ENCODE assay signal across 11 cellular contexts in genomic region chr3:114447545-114447944, GRCh38.
DNase-seq lines count a peak whose midpoint lies in the region; ATAC-seq, FAIRE-seq and TF ChIP-seq lines count a peak whose summit lies in the region.
"Had no signal": no experiment of that assay in that cellular context is flagged by ENCODE, and none has a peak within 500 bp of the region (broad histone marks: within the 10 kb centered on the region; RNA-seq: fewer than 3 reads in every experiment).

No MANE protein-coding gene starts in this region.

- no peaks in the 10 kb centered on the region for H3F3A ChIP-seq in PC-3 (ENCODE audit: low read length, unreplicated experiment)

- no peak for DNase-seq in GM12864 (ENCODE audit: low read depth)
- no peak for DNase-seq in PC-3
- no peak for DNase-seq in lower lobe of right lung
- DNase-seq in coronary artery (ENCODE audit: low spot score): no peak
- DNase-seq in D721Med (ENCODE audit: insufficient read length, low spot score): no peak
- DNase-seq in activated CD8-positive, alpha-beta memory T cell treated with anti-CD3 and anti-CD28 coated beads, Interleukin-2, amount 50 U/mL, for 4 hours: no peak
- no peak for DNase-seq in left colon
- DNase-seq: activated naive CD8-positive, alpha-beta T cell treated with anti-CD3 and anti-CD28 coated beads, Interleukin-2, amount 50 U/mL, for 24 hours; naive thymus-derived CD4-positive, alpha-beta T cell; Right ventricle myocardium superior had no signal

- no peaks in the 10 kb centered on the region for H3K9me2 ChIP-seq in PC-3 (replicated peaks; ENCODE audit: low read length)

- no peak overlapping the region for H2AFZ ChIP-seq in PC-3 (ENCODE audit: low read length)

- CTCF ChIA-PET in PC-3 (lab: Charles Lee): interaction anchor here (0.7 kb wide), 1 partner anchor 326 kb away, joined by 4 read pairs; no protein-coding TSS in a partner anchor

- no peaks in the 10 kb centered on the region for H4K20me1 ChIP-seq in PC-3 (ENCODE audit: low read length)

- H3K27me3 ChIP-seq in PC-3 (ENCODE audit: low read length): peaks cover 13% of the 10 kb centered on the region; the same call in 1 of the 2 replicates
- H3K27me3 ChIP-seq in lower lobe of right lung (ENCODE audit: low read depth): no peaks in the 10 kb centered on the region

- H3K4me3 ChIP-seq in GM12864 (ENCODE audit: low read depth, low read length): peak overlapping the region; percentile 34; the same call in 1 of the 2 replicates
- H3K4me3 ChIP-seq in PC-3 (ENCODE audit: low read length): no peak overlapping the region
- H3K4me3 ChIP-seq in lower lobe of right lung: no peak overlapping the region
- no peak overlapping the region for H3K4me3 ChIP-seq in coronary artery

- intact Hi-C loops in PC-3 (cut with micrococcal nuclease) (no loop called here), lower lobe of right lung (cut with DNase I) (no loop called here), left colon (cut with DNase I, micrococcal nuclease) (no loop called here)

- BruUV-seq in PC-3 (replicated peaks; lab: Mats Ljungman, UMichigan): no TSS peak

- H3K79me2 ChIP-seq in PC-3 (ENCODE audit: low read length): no peaks in the 10 kb centered on the region

- ATAC-seq in GM21576 (IDR thresholded peaks at IDR 0.05; ENCODE audit: unreplicated experiment) (peak; percentile 33), PC-3 (peak; percentile 27; the same call in 1 of the 2 replicates), lower lobe of right lung (peak in 1 of 2 donors; percentile 5), left colon (no peak)
- ATAC-seq: activated naive CD8-positive, alpha-beta T cell treated with anti-CD3 and anti-CD28 coated beads, Interleukin-2, amount 50 U/mL, for 24 hours; naive thymus-derived CD4-positive, alpha-beta T cell had no signal

- H3K9me3 ChIP-seq in PC-3 (ENCODE audit: low read length) (no peaks in the 10 kb centered on the region), lower lobe of right lung (no peaks in the 10 kb centered on the region)

- H3K36me3 ChIP-seq in PC-3 (ENCODE audit: low read depth, low read length): no peaks in the 10 kb centered on the region
- no peaks in the 10 kb centered on the region for H3K36me3 ChIP-seq in lower lobe of right lung

- H3K4me1 ChIP-seq in PC-3 (ENCODE audit: insufficient read depth, low read length) (no peaks in the 10 kb centered on the region), lower lobe of right lung (peaks cover 41% of the 10 kb centered on the region)

- H3K9ac ChIP-seq in PC-3 (ENCODE audit: low read length): no peak overlapping the region

- H3K27ac ChIP-seq in PC-3 (ENCODE audit: low read length): no peak overlapping the region
- peak overlapping the region; percentile 10 for H3K27ac ChIP-seq in lower lobe of right lung
- no peak overlapping the region for H3K27ac ChIP-seq in coronary artery

- TF ChIP-seq CTCF in GM12864 (IDR thresholded peaks at IDR 0.05; ENCODE audit: low read depth, low read length, missing control alignments) (peak; percentile 9), PC-3 (conservative IDR thresholded peaks at IDR 0.05; ENCODE audit: low read depth, low read length) (no peak), lower lobe of right lung (IDR thresholded peaks at IDR 0.05) (no peak), coronary artery (IDR thresholded peaks at IDR 0.05) (no peak), D721Med (IDR thresholded peaks at IDR 0.05; ENCODE audit: insufficient read depth, missing control alignments) (no peak)

- no peak for FAIRE-seq in D721Med (lab: Jason Lieb, UNC)

- no peak overlapping the region for H3K4me2 ChIP-seq in PC-3 (ENCODE audit: low read length)

- POLR2A ChIA-PET in PC-3 (lab: Charles Lee; ENCODE audit: unreplicated experiment): interaction anchor here (0.6 kb wide), 1 partner anchor 191 kb away, joined by 3 read pairs; no protein-coding TSS in a partner anchor
